ENCODE assay signal across 8 cellular contexts in the genomic region with DNA sequence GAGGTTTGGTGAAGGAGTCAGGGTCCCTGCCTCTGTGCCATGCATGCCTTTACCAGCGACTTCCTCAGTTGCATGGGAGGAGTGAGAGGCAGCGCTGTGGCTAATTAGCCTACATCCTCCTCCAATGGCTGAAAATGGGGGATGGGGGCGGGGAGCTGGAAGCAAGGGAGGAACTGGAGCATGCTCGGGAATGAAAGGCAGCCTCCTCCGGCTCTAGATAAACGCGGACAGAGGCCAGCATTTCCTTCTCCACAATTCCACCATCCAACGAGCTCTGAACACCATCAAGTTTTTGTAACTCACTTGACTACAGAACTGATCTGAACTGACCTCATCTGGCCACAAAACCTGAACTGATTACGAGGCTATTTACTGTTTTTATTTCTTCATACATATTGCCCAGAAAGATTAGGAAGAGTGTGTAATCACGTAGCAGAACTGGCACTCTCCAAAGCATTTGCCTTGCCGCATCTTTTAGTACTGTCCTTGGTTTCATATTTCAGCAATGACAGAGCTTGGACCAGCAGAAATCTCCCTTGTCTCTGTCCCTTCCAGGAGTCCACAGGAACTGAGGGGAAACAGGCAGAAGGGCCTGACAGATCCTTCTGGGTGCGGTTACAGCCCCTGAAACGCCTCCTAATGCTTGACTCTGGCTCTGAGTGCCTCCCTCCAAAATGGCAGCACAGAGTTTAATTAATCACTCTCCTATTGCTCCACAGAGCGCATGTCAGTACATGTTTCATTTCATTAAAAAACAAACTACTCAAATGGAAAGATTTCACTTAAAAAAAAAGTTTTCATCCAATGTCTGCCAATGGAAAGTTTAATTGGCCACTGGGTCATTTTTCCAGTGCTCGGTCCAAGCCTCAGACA. TPM values are rescaled to one million over a fixed set of nuclear protein-coding genes. Genes with fewer than 3 reads are reported as not detected.
DNase-seq lines count a peak whose midpoint lies in the region; ATAC-seq, FAIRE-seq and TF ChIP-seq lines count a peak whose summit lies in the region.
"Had no signal": no experiment of that assay in that cellular context is flagged by ENCODE, and none has a peak within 500 bp of the region (broad histone marks: within the 10 kb centered on the region; RNA-seq: fewer than 3 reads in every experiment).

No MANE protein-coding gene starts in this region.

- no peaks in the 10 kb centered on the region for H3K9me3 Mint-ChIP-seq in central memory CD8-positive, alpha-beta T cell
- H3K9me3 Mint-ChIP-seq: naive B cell had no signal

- POLR2A ChIA-PET in HepG2 (lab: Yijun Ruan, JAX) (no interaction called here), A673 (lab: Charles Lee; ENCODE audit: low non-redundant PET) (no interaction called here)

- BruUV-seq in HepG2 (replicated peaks; lab: Mats Ljungman, UMichigan) (no TSS peak), A673 (replicated peaks; lab: Mats Ljungman, UMichigan) (no TSS peak)

- H3K27ac Mint-ChIP-seq in central memory CD8-positive, alpha-beta T cell (ENCODE audit: low read depth) = peak overlapping the region; percentile 74

- H3K36me3 ChIP-seq in HepG2 (replicated peaks in 1 of 2; ENCODE audit: control insufficient read depth in 1 of 2, insufficient read depth in 2 of 2, low read length in 2 of 2) (no peaks in the 10 kb centered on the region), subcutaneous abdominal adipose tissue (ENCODE audit: control insufficient read depth in 5 of 5, insufficient read depth in 5 of 5, low read length in 5 of 5) (peaks cover 0 to 27% (median 18%) of the 10 kb centered on the region in 5 donors), A673 (ENCODE audit: insufficient read depth, low read length, poor library complexity, severe bottlenecking) (peaks cover 3% of the 10 kb centered on the region)

- H3K4me3 Mint-ChIP-seq in central memory CD8-positive, alpha-beta T cell = no peak overlapping the region

- TF ChIP-seq POLR2A in HepG2 (IDR thresholded peaks at IDR 0.05; ENCODE audit: insufficient read depth in 1 of 2, low read depth in 2 of 2, low read length in 2 of 2) (no peak), H54 (IDR thresholded peaks at IDR 0.05; ENCODE audit: low read depth, low read length) (no peak)

- DNase-seq in NCI-H2227 treated with DMSO at 0.1 percent for 48 hours (lab: John Stamatoyannopoulos, UW) (peak; percentile 50), HepG2 (ENCODE audit: low spot score) (no peak), H54 (ENCODE audit: insufficient read length, low spot score) (no peak), A673 (ENCODE audit: low spot score) (no peak), MV-4-11 (lab: John Stamatoyannopoulos, UW) (no peak)
- no peak for DNase-seq in central memory CD8-positive, alpha-beta T cell (ENCODE audit: low spot score in 2 of 2)
- DNase-seq: naive B cell had no signal

- no peak overlapping the region for H3K27ac ChIP-seq in HepG2 (ENCODE audit: extremely low read length, insufficient read depth, low read length)
- peak overlapping the region; percentile 66 for H3K27ac ChIP-seq in subcutaneous abdominal adipose tissue (ENCODE audit: low read depth, low read length)
- no peak overlapping the region for H3K27ac ChIP-seq in A673 (ENCODE audit: low read depth, low read length, poor library complexity, severe bottlenecking)

- H3K9me3 ChIP-seq in HepG2 (ENCODE audit: low read length) (no peaks in the 10 kb centered on the region), subcutaneous abdominal adipose tissue (ENCODE audit: control insufficient read depth in 5 of 5, low read length in 5 of 5) (no peaks in the 10 kb centered on the region), A673 (ENCODE audit: low read depth, low read length, poor library complexity, severe bottlenecking) (no peaks in the 10 kb centered on the region)

- H3K4me1 ChIP-seq in HepG2 (ENCODE audit: insufficient read depth, low read length) (peaks cover 15% of the 10 kb centered on the region), subcutaneous abdominal adipose tissue (ENCODE audit: control insufficient read depth in 5 of 5, insufficient read depth in 5 of 5, low read length in 5 of 5) (peaks cover 7 to 61% (median 38%) of the 10 kb centered on the region in 5 donors), A673 (ENCODE audit: insufficient read depth, low read length, poor library complexity, severe bottlenecking) (no peaks in the 10 kb centered on the region)

- no peak overlapping the region for H2AFZ ChIP-seq in HepG2 (ENCODE audit: low read length)

- no peak for ATAC-seq in central memory CD8-positive, alpha-beta T cell (replicated peaks; ENCODE audit: extremely low read depth, poor library complexity, severe bottlenecking)
- ATAC-seq in HepG2 = no peak

- TF ChIP-seq CTCF in HepG2 (CRISPR knock-in tag; IDR thresholded peaks at IDR 0.05) = no peak
- TF ChIP-seq CTCF in A673 (conservative IDR thresholded peaks at IDR 0.05; ENCODE audit: low read depth, low read length) = no peak

- no peak overlapping the region for H3K9ac ChIP-seq in HepG2 (ENCODE audit: insufficient read depth, low read depth, low read length)
- H3K9ac ChIP-seq in subcutaneous abdominal adipose tissue (ENCODE audit: low read length in 5 of 5) = no peak overlapping the region

- H4K20me1 ChIP-seq in HepG2 (ENCODE audit: insufficient read depth, low read length) = no peaks in the 10 kb centered on the region

- H3K4me3 ChIP-seq in HepG2 (replicated peaks in 1 of 3; ENCODE audit: insufficient read depth in 1 of 3, low read depth in 2 of 3, low read length in 3 of 3) (no peak overlapping the region), subcutaneous abdominal adipose tissue (ENCODE audit: low read depth in 1 of 5, low read length in 5 of 5) (no peak overlapping the region), A673 (ENCODE audit: low read depth, low read length, poor library complexity, severe bottlenecking) (no peak overlapping the region)

- no peak for TF ChIP-seq RAD21 in HepG2 (CRISPR knock-in tag; IDR thresholded peaks at IDR 0.05)

- WGBS in HepG2 (ENCODE audit: low lambda C conversion rate) = 77% methylated on average over 15 of the region's 15 CpGs

- no peaks in the 10 kb centered on the region for H3K27me3 Mint-ChIP-seq in central memory CD8-positive, alpha-beta T cell
- H3K27me3 Mint-ChIP-seq: naive B cell had no signal

- H3K4me1 Mint-ChIP-seq in central memory CD8-positive, alpha-beta T cell = peaks cover 20% of the 10 kb centered on the region

- TF ChIP-seq EP300 in HepG2 (IDR thresholded peaks at IDR 0.05; ENCODE audit: low read depth in 2 of 2, low read length in 2 of 2) = no peak
- no peak for TF ChIP-seq EP300 in HepG2 (CRISPR knock-in tag; IDR thresholded peaks at IDR 0.05; ENCODE audit: borderline replicate concordance)

- H3K79me2 ChIP-seq in HepG2 (ENCODE audit: insufficient read depth, low read length) = no peaks in the 10 kb centered on the region

- CTCF ChIA-PET in HepG2 (lab: Yijun Ruan, JAX; ENCODE audit: low intra/inter-chr PET ratio, low total read pairs) (no interaction called here), A673 (lab: Charles Lee) (no interaction called here)

- no peak overlapping the region for H3K4me2 ChIP-seq in HepG2 (ENCODE audit: low read depth, low read length)

- H3K27me3 ChIP-seq in HepG2 (ENCODE audit: control insufficient read depth in 1 of 2, insufficient read depth in 2 of 2, low read length in 2 of 2) (no peaks in the 10 kb centered on the region), subcutaneous abdominal adipose tissue (ENCODE audit: control insufficient read depth in 5 of 5, insufficient read depth in 4 of 5, low read length in 5 of 5) (no peaks in the 10 kb centered on the region), A673 (replicated peaks; ENCODE audit: insufficient read depth, low read depth, low read length, poor library complexity) (no peaks in the 10 kb centered on the region)

- in situ Hi-C loops in HepG2 (cut with HindIII; ENCODE audit: extremely low pct_ligation_motif_present, low pct_unique_long_range_greater_than_20kb) = no loop called here

- peaks cover 82% of the 10 kb centered on the region for H3K36me3 Mint-ChIP-seq in central memory CD8-positive, alpha-beta T cell (ENCODE audit: insufficient read depth)

- peak; percentile 23 for FAIRE-seq in HepG2 (lab: Jason Lieb, UNC)
- FAIRE-seq in H54 (lab: Jason Lieb, UNC) = no peak

- intact Hi-C loops in HepG2 (cut with micrococcal nuclease; ENCODE audit: unreplicated experiment) = no loop called here
- intact Hi-C loops in A673 (cut with micrococcal nuclease; ENCODE audit: unreplicated experiment) = no loop called here

TF ChIP-seq in HepG2, 621 proteins besides CTCF, POLR2A, EP300 and RAD21 (continues in another document):
- no peak for TF ChIP-seq ZNF331 (CRISPR knock-in tag; IDR thresholded peaks at IDR 0.05)
- no peak for TF ChIP-seq ZFP36L1 (CRISPR knock-in tag; IDR thresholded peaks at IDR 0.05)
- no peak for TF ChIP-seq ZC3H13 (CRISPR knock-in tag; IDR thresholded peaks at IDR 0.05)
- no peak for TF ChIP-seq ZNF746 (CRISPR knock-in tag; IDR thresholded peaks at IDR 0.05)
- TF ChIP-seq SOX5 (CRISPR knock-in tag; IDR thresholded peaks at IDR 0.05; ENCODE audit: borderline replicate concordance) = no peak
- TF ChIP-seq MED13 (CRISPR knock-in tag; IDR thresholded peaks at IDR 0.05) = no peak
- no peak for TF ChIP-seq MZF1 (CRISPR knock-in tag; IDR thresholded peaks at IDR 0.05; ENCODE audit: borderline replicate concordance)
- TF ChIP-seq ZNF143 (CRISPR knock-in tag; IDR thresholded peaks at IDR 0.05) = no peak

RNA-seq across cellular contexts. Expression of a gene that starts 58.2 kb away (rescaled TPM):
- total RNA-seq in HepG2 (2016; rRNA removed; fragmentation: Illumina TruSeq; extraction: Trizol) (7.2 and 8.1 TPM in 2 replicates), A673 (2021) (7.8 and 9.8 TPM in 2 replicates)
- 3.0 and 3.4 TPM in 2 replicates for total RNA-seq in HepG2 (2016; cell fraction: cytosol; rRNA removed; fragmentation: Illumina TruSeq; extraction: Trizol; ENCODE audit: low read depth)
- total RNA-seq in HepG2 (2016; cell fraction: insoluble cytoplasmic fraction; rRNA removed; fragmentation: Illumina TruSeq; extraction: Trizol) = 6.7 and 7.7 TPM in 2 replicates
- 8.2 and 8.7 TPM in 2 replicates for total RNA-seq in HepG2 (2016; cell fraction: membrane; rRNA removed; fragmentation: Illumina TruSeq; extraction: Trizol)
- total RNA-seq in HepG2 (2016; cell fraction: nucleus; rRNA removed; fragmentation: Illumina TruSeq; extraction: Trizol) = 4.9 and 7.7 TPM in 2 replicates
- polyA plus RNA-seq in HepG2 (2011; rRNA removed) = 6.7 and 9.0 TPM in 2 replicates
- 6.2 and 8.5 TPM in 2 replicates for polyA plus RNA-seq in HepG2 (2011; cell fraction: cytosol; rRNA removed)
- 3.9 and 4.2 TPM in 2 replicates for polyA plus RNA-seq in HepG2 (2011; cell fraction: nucleus; rRNA removed)
- 7.5 and 14.6 TPM in 2 replicates for polyA plus RNA-seq in HepG2 (2012)
- 2.9 and 3.1 TPM in 2 replicates for polyA plus RNA-seq in HepG2 (2016; cell fraction: cytosol; fragmentation: Illumina TruSeq; extraction: Trizol; ENCODE audit: low read depth)
- polyA plus RNA-seq in HepG2 (2016; cell fraction: insoluble cytoplasmic fraction; fragmentation: Illumina TruSeq; extraction: Trizol; ENCODE audit: low read depth) = 7.0 and 10.0 TPM in 2 replicates
- polyA plus RNA-seq in HepG2 (2016; cell fraction: membrane; fragmentation: Illumina TruSeq; extraction: Trizol; ENCODE audit: low read depth) = 5.9 and 7.5 TPM in 2 replicates
- 4.2 and 6.1 TPM in 2 replicates for polyA plus RNA-seq in HepG2 (2016; cell fraction: nucleus; fragmentation: Illumina TruSeq; extraction: Trizol; ENCODE audit: insufficient read depth, low read depth)
- polyA minus RNA-seq in HepG2 (2011; rRNA and poly(A)+ RNA removed; ENCODE audit: low replicate concordance) = 22.7 and 33.3 TPM in 2 replicates
- polyA minus RNA-seq in HepG2 (2011; cell fraction: cytosol; rRNA and poly(A)+ RNA removed) = 5.7 and 6.9 TPM in 2 replicates
- polyA minus RNA-seq in HepG2 (2011; cell fraction: nucleus; rRNA and poly(A)+ RNA removed) = 5.8 TPM in 2 replicates
